8 cellular contexts compared by ENCODE assay signal in genomic region chr6:152371775-152372174, GRCh38.
"Had no signal": no experiment of that assay in that cellular context is flagged by ENCODE, and none has a peak within 500 bp of the region (broad histone marks: within the 10 kb centered on the region; RNA-seq: fewer than 3 reads in every experiment).

No MANE protein-coding gene starts in this region.

- H3K36me3 ChIP-seq: HAP-1 had no signal

- H3K9ac ChIP-seq: KMS-11 had no signal

- H3K36me3 Mint-ChIP-seq: IgD-negative memory B cell had no signal

- H3K4me3 ChIP-seq: GM23338, HAP-1 had no signal

- H3K4me3 Mint-ChIP-seq: GM23338, IgD-negative memory B cell had no signal

- H3K27ac Mint-ChIP-seq: GM23338, IgD-negative memory B cell had no signal

- ATAC-seq: GM23338, HCT116 had no signal

- H3K4me1 ChIP-seq: HAP-1 had no signal

- H2AFZ ChIP-seq: GM23338 had no signal

- H3K9me3 ChIP-seq: HAP-1 had no signal

- H3K27ac ChIP-seq: KMS-11 had no signal

- H3K9me3 Mint-ChIP-seq: GM23338, IgD-negative memory B cell had no signal

- FAIRE-seq: HTR-8/SVneo had no signal

- H3K4me2 ChIP-seq: GM23338, KMS-11 had no signal

- DNase-seq: H7, KBM-7 had no signal
